ENCODE assay signal across 1 cellular context in the genomic region with DNA sequence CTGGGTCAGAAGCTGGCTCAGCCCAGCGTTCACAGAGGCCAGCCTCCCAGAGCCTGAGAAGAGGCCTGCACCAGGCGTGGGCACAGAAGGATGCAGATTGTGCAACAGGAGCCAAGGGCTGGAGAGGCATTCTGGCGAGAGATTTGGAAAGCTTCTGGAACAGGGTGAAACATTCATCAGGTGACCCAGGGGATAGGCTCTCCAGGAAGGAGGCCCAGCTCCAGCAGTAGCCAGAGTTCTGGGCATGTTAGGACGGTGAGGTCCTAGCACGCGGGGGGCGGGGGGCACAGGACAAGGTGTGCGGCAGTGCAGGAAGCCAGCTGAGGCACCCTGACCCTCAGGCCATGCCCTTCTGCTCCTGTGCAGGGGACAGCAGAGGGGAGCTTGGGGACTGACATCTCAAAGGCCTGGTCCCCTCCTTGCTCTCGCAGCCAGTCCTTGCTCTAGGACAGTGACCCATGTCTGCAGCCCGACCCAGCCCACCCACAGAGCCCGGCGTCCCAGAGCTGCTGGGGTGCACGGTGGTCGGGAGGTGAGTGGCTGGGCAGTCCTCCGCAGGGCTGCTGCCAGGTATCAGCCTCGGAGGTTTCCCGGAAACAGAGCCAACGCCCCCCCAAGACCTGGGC.
A peak's percentile ranks its signal among the peaks of the same experiment; 100 is the strongest.
TF ChIP-seq lines count a peak whose summit lies in the region.

No MANE protein-coding gene starts in this region.

TF ChIP-seq in K562, 482 proteins besides CTCF, POLR2A, EP300 and RAD21 (continued from another document):
- TF ChIP-seq, protein P1, sequence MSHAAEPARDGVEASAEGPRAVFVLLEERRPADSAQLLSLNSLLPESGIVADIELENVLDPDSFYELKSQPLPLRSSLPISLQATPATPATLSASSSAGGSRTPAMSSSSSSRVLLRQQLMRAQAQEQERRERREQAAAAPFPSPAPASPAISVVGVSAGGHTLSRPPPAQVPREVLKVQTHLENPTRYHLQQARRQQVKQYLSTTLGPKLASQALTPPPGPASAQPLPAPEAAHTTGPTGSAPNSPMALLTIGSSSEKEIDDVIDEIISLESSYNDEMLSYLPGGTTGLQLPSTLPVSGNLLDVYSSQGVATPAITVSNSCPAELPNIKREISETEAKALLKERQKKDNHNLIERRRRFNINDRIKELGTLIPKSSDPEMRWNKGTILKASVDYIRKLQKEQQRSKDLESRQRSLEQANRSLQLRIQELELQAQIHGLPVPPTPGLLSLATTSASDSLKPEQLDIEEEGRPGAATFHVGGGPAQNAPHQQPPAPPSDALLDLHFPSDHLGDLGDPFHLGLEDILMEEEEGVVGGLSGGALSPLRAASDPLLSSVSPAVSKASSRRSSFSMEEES (CRISPR knock-in tag; IDR thresholded peaks at IDR 0.05) = no peak
- TF ChIP-seq CEBPG (CRISPR knock-in tag; IDR thresholded peaks at IDR 0.05) (no peak), CEBPG (tag; conservative IDR thresholded peaks at IDR 0.05 in 1 of 2, IDR thresholded peaks at IDR 0.05 in 1 of 2) (peak in 1 of 2 experiments; percentile 13; a peak in 1 of 4 replicates), CEBPB (tag; IDR thresholded peaks at IDR 0.05) (peak; percentile 62), ZNF3 (CRISPR knock-in tag; IDR thresholded peaks at IDR 0.05) (no peak), CBFA2T3 (IDR thresholded peaks at IDR 0.05) (no peak)
- TF ChIP-seq, protein P2, sequence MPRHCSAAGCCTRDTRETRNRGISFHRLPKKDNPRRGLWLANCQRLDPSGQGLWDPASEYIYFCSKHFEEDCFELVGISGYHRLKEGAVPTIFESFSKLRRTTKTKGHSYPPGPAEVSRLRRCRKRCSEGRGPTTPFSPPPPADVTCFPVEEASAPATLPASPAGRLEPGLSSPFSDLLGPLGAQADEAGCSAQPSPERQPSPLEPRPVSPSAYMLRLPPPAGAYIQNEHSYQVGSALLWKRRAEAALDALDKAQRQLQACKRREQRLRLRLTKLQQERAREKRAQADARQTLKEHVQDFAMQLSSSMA (CRISPR knock-in tag; IDR thresholded peaks at IDR 0.05) = no peak
TF ChIP-seq in K562: peak in this region for 2.
